ENCODE assay signal across 25 cellular contexts in the genomic region with DNA sequence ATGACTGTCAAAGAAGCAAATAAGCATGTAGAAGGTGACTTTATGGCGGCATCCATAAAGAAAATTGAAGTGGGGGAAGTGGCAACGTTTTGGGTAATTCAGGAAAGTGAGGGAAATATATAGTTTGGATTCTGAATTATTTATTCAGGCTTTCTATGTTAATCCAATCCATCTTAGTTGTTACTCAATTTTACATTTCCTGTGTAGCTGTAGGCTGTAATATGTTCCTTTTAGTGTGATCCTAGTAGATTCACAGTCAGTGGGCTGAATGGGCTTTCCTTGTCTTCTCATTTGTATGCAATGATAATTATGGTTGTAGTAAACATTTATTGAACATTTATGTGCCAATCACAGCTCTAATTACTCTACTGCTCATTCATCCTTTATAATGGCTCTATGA.
"Had no signal": no experiment of that assay in that cellular context is flagged by ENCODE, and none has a peak within 500 bp of the region (broad histone marks: within the 10 kb centered on the region; RNA-seq: fewer than 3 reads in every experiment).

No MANE protein-coding gene starts in this region.

- DNase-seq: cortex of kidney; dermis blood vessel endothelial cell; dorsolateral prefrontal cortex; effector CD4-positive, alpha-beta T cell; effector CD8-positive, alpha-beta T cell; effector memory CD4-positive, alpha-beta T cell; effector memory CD8-positive, alpha-beta T cell; endodermal cell; erythroblast; esophagus squamous epithelium; foreskin fibroblast; foreskin keratinocyte; foreskin melanocyte; gastrocnemius medialis; glutamatergic neuron; head of caudate nucleus; heart left ventricle; heart right ventricle; hippocampal formation had no signal

- H3K36me3 ChIP-seq: esophagus muscularis mucosa, esophagus squamous epithelium, gastrocnemius medialis, gastroesophageal sphincter, heart left ventricle, heart right ventricle had no signal

- H3K27me3 ChIP-seq: dorsolateral prefrontal cortex, esophagus muscularis mucosa, esophagus squamous epithelium, foreskin keratinocyte, gastrocnemius medialis, gastroesophageal sphincter, heart left ventricle, heart right ventricle, hepatocyte had no signal

- H3K4me1 ChIP-seq: esophagus muscularis mucosa, esophagus squamous epithelium, foreskin keratinocyte, gastrocnemius medialis, gastroesophageal sphincter, heart left ventricle, heart right ventricle had no signal

- H3K27ac ChIP-seq: coronary artery, dorsolateral prefrontal cortex, epithelial cell of prostate, esophagus muscularis mucosa, esophagus squamous epithelium, foreskin keratinocyte, gastrocnemius medialis, gastroesophageal sphincter, heart left ventricle, heart right ventricle, hepatocyte had no signal

- H3K4me3 ChIP-seq: coronary artery, dorsolateral prefrontal cortex, esophagus muscularis mucosa, esophagus squamous epithelium, gastrocnemius medialis, gastroesophageal sphincter, heart left ventricle, heart right ventricle, hepatocyte had no signal

- H3K9me3 ChIP-seq: esophagus muscularis mucosa, gastrocnemius medialis, gastroesophageal sphincter, heart left ventricle had no signal

- ATAC-seq: effector memory CD8-positive, alpha-beta T cell; esophagus mucosa; foreskin keratinocyte; gastrocnemius medialis; gastroesophageal sphincter; heart left ventricle; heart right ventricle had no signal
